15 cellular contexts compared by ENCODE assay signal in the genomic region with DNA sequence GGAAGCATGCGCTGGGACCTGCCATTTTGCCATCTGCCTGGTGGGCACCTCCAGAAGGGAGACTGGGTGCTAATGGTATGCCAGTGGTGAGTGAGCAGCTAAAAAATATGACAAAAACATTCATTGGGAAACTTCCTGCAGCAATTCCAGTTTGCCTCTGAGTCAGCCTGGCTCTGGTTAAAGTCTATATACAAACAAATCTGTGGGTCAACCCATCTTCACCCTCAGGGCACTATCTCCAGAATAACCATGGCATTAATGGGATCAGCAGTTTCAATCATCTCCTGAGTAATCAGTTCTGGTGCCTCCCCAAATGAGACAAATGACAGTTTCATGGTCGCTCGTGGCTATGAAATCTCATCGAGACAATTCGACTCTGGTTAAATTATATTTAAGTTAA. TPM values are rescaled to one million over a fixed set of nuclear protein-coding genes. Genes with fewer than 3 reads are reported as not detected.
DNase-seq lines count a peak whose midpoint lies in the region; TF ChIP-seq lines count a peak whose summit lies in the region.
"Had no signal": no experiment of that assay in that cellular context is flagged by ENCODE, and none has a peak within 500 bp of the region (broad histone marks: within the 10 kb centered on the region; RNA-seq: fewer than 3 reads in every experiment).

No MANE protein-coding gene starts in this region.

- BruUV-seq in mammary epithelial cell (replicated peaks; lab: Mats Ljungman, UMichigan), result no TSS peak

- H3K27ac ChIP-seq in mammary epithelial cell (ENCODE audit: insufficient read depth, low read depth, low read length), result peak overlapping the region; percentile 78
- H3K27ac ChIP-seq in Peyer's patch, result no peak overlapping the region
- H3K27ac ChIP-seq: parathyroid adenoma, vagina had no signal

- TF ChIP-seq POLR2A in Peyer's patch (IDR thresholded peaks at IDR 0.05), result no peak

- dilution Hi-C loops in mammary epithelial cell (cut with HindIII; ENCODE audit: low sequenced_read_pairs), result no loop called here

- no peak overlapping the region for H2AFZ ChIP-seq in mammary epithelial cell (ENCODE audit: low read depth, low read length)
- H2AFZ ChIP-seq: parathyroid adenoma had no signal

- H3K36me3 ChIP-seq in mammary epithelial cell (ENCODE audit: insufficient read depth, low read length) (no peaks in the 10 kb centered on the region), Peyer's patch (no peaks in the 10 kb centered on the region)
- H3K36me3 ChIP-seq: heart left ventricle, vagina had no signal

- intact Hi-C loops in mammary epithelial cell (cut with micrococcal nuclease), result no loop called here

- no peaks in the 10 kb centered on the region for H3K9me3 ChIP-seq in mammary epithelial cell (replicated peaks; ENCODE audit: insufficient read depth, low read length)
- H3K9me3 ChIP-seq in Peyer's patch, result no peaks in the 10 kb centered on the region
- H3K9me3 ChIP-seq: heart left ventricle, vagina had no signal

- H3K4me1 ChIP-seq in mammary epithelial cell (ENCODE audit: insufficient read depth, low read length), result peaks cover 36% of the 10 kb centered on the region
- peaks cover 0 to 9% (median 0%) of the 10 kb centered on the region in 4 donors for H3K4me1 ChIP-seq in Peyer's patch
- H3K4me1 ChIP-seq: parathyroid adenoma, vagina had no signal

- CTCF ChIA-PET in mammary epithelial cell (lab: Charles Lee; ENCODE audit: low non-redundant PET), result interaction anchor here (0.6 kb wide), 2 partner anchors 22 to 74 kb away, joined by 5 read pairs; no protein-coding TSS in a partner anchor

- H3K79me2 ChIP-seq in mammary epithelial cell (ENCODE audit: insufficient read depth, low read length), result peaks cover 52% of the 10 kb centered on the region
- H3K79me2 ChIP-seq: parathyroid adenoma had no signal

- DNase-seq in AG10803 (ENCODE audit: low read depth) (peak; percentile 54), HT1080 (ENCODE audit: low read depth) (peak; percentile 72), mammary epithelial cell (peak; percentile 91), kidney tubule cell (ENCODE audit: low spot score) (peak; percentile 44), Peyer's patch (no peak), NK-92 (lab: John Stamatoyannopoulos, UW; ENCODE audit: unreplicated experiment) (no peak)
- no peak for DNase-seq in stimulated activated CD4-positive, alpha-beta T cell treated with anti-CD3 and anti-CD28 coated beads, Interleukin-2, amount 100 ng/mL, for 48 hours
- no peak for DNase-seq in stimulated activated CD4-positive, alpha-beta T cell treated with anti-CD3 and anti-CD28 coated beads, Interleukin-15, amount 100 ng/mL, for 24 hours
- DNase-seq: activated CD4-positive, alpha-beta T cell treated with anti-CD3 and anti-CD28 coated beads for 36 hours; activated T-cell treated with anti-CD3 and anti-CD28 coated beads, Interleukin-2, amount 50 U/mL, for 48 hours; heart left ventricle; NCI-H2227 treated with DMSO at 0.1 percent for 48 hours; stimulated activated CD4-positive, alpha-beta T cell treated with anti-CD3 and anti-CD28 coated beads, Interleukin-2, amount 100 ng/mL, for 24 hours had no signal

- H3K9ac ChIP-seq in mammary epithelial cell (ENCODE audit: insufficient read depth, low read length), result no peak overlapping the region
- H3K9ac ChIP-seq: parathyroid adenoma had no signal

- H3K4me3 ChIP-seq in AG10803 (ENCODE audit: low read length), result no peak overlapping the region
- H3K4me3 ChIP-seq in mammary epithelial cell (replicated peaks in 1 of 3; ENCODE audit: insufficient read depth in 1 of 3, low read depth in 2 of 3, low read length in 3 of 3), result no peak overlapping the region
- H3K4me3 ChIP-seq in Peyer's patch, result no peak overlapping the region
- H3K4me3 ChIP-seq: heart left ventricle, vagina had no signal

- TF ChIP-seq CTCF in AG10803 (conservative IDR thresholded peaks at IDR 0.05; ENCODE audit: low read length) (no peak), mammary epithelial cell (conservative IDR thresholded peaks at IDR 0.05 in 1 of 2, IDR thresholded peaks at IDR 0.05 in 1 of 2; ENCODE audit: extremely low read depth in 1 of 2, insufficient read depth in 1 of 2, low read depth in 1 of 2, low read length in 2 of 2) (no peak), Peyer's patch (IDR thresholded peaks at IDR 0.05) (no peak)

- in situ Hi-C loops in mammary epithelial cell (cut with MboI; ENCODE audit: low sequenced_read_pairs in 2 of 2), result no loop called here

- no peaks in the 10 kb centered on the region for H4K20me1 ChIP-seq in mammary epithelial cell (ENCODE audit: insufficient read depth, low read length)

- H3K27me3 ChIP-seq in mammary epithelial cell (ENCODE audit: insufficient read depth, low read length), result no peaks in the 10 kb centered on the region
- H3K27me3 ChIP-seq in Peyer's patch, result no peaks in the 10 kb centered on the region
- H3K27me3 ChIP-seq: heart left ventricle, vagina had no signal

- WGBS in mammary epithelial cell (ENCODE audit: low coverage, missing lambda C conversion rate), result 54% methylated on average over 5 of the region's 5 CpGs

- H3K4me2 ChIP-seq in mammary epithelial cell (ENCODE audit: insufficient read depth, low read depth, low read length), result peak overlapping the region; percentile 2

RNA-seq across cellular contexts. Expression of gene FRMD4B, which starts 21.5 kb away (rescaled TPM):
- 12.9 and 19.1 TPM in 2 replicates for total RNA-seq in HT1080 (2014; rRNA removed; shearing (Covaris generic))
- polyA plus RNA-seq in HT1080 (2015; cell fraction: cytosol; rRNA removed), result 1.0 and 3.0 TPM in 2 replicates
- polyA plus RNA-seq in HT1080 (2015; cell fraction: nucleus; rRNA removed), result 1.9 and 2.5 TPM in 2 replicates
- total RNA-seq in mammary epithelial cell, result 10 to 100 TPM; 42.0 to 64.1 TPM
- 26.5 TPM for polyA plus RNA-seq in mammary epithelial cell
- polyA minus RNA-seq in mammary epithelial cell, result 91.6 TPM
- total RNA-seq in Peyer's patch, result 10 to 100 TPM in 3 of 4 donors, 1 to 10 TPM in 1; 9.3 to 54.5 (median 27.9) TPM

Comparison
In these comparisons a context has a peak if more than half of its experiments do, and no peak if none do; other contexts are left out.
1. DNase-seq: peak in AG10803 (single experiment), HT1080 (single experiment), mammary epithelial cell (single experiment) and kidney tubule cell (single experiment); none in stimulated activated CD4-positive, alpha-beta T cell treated with anti-CD3 and anti-CD28 coated beads, Interleukin-2, amount 100 ng/mL, for 48 hours (0 of 2), stimulated activated CD4-positive, alpha-beta T cell treated with anti-CD3 and anti-CD28 coated beads, Interleukin-15, amount 100 ng/mL, for 24 hours (single experiment), Peyer's patch (0 of 3) and NK-92 (single experiment).